In the genomic region with DNA sequence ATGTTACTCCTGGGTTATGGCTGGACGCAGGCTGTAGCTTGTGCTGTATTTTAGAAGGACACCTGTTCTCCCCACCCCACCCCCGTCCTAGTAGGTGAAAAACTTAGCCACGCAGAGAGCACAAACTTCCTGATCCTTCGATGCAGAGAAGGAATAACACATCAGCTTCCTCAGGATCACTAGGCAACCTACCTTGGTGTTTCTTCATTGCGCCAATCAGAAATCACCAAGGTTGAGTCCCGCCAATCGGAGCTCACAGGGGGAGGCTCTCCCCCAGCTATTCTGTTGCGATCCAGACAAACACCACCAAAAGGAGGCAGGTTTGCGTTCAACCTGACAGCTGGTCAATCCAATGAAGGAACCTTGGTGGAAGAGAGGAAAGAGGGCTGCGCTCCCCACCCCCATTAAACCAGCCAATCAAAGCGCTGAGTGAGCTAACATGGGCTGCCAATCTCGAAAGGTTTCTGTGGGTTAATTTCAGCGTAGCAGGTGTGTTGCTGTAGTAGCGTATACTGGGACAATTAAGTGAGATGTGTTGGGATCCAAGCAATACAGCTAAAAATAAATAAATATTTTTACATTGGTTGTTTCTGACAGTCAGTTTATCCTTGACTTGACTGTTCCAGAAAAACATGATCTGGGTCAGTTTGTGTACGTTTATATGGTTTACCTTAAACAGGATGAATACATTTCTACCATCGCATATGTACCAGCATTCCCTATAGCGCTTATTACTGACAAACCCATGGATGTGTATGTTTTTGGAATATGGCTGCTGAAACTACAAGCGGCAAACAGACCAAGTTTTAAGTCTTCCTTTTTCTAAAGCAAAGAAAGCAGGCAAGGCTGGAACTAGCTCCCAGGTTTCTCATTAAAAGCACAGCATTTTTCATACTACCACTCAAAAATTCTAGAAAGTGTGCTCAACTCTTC, we compare ENCODE assay signal across 8 cellular contexts. TPM values are rescaled to one million over a fixed set of nuclear protein-coding genes. Genes with fewer than 3 reads are reported as not detected.
DNase-seq lines count a peak whose midpoint lies in the region; ATAC-seq and TF ChIP-seq lines count a peak whose summit lies in the region.

A gene (minus strand): TSS at position 160 of the 933 bp plus-strand sequence. CDS start 2,316 bp downstream, outside the sequence.

- H3K4me2 ChIP-seq in OCI-LY7 (ENCODE audit: low read length) = peak within 1 kb of the TSS; percentile 92

- BruUV-seq in Calu3 (replicated peaks; lab: Mats Ljungman, UMichigan) (no TSS peak), OCI-LY7 (replicated peaks; lab: Mats Ljungman, UMichigan) (no TSS peak)

- TF ChIP-seq CTCF in Calu3 (IDR thresholded peaks at IDR 0.05; ENCODE audit: unreplicated experiment) = no peak
- no peak for TF ChIP-seq CTCF in OCI-LY7 (conservative IDR thresholded peaks at IDR 0.05; ENCODE audit: low read length)
- TF ChIP-seq CTCF in epithelial cell of esophagus (IDR thresholded peaks at IDR 0.05; ENCODE audit: insufficient read depth, low read depth, low read length, missing control alignments) = peak; percentile 34

- no peaks in the 10 kb centered on the region for H3K9me3 Mint-ChIP-seq in Calu3 (ENCODE audit: low read depth, unreplicated experiment)

- peaks cover 19% of the 10 kb centered on the region for H3K4me1 ChIP-seq in OCI-LY7 (ENCODE audit: insufficient read depth, low read length, poor library complexity, severe bottlenecking)
- peaks cover 10% of the 10 kb centered on the region for H3K4me1 ChIP-seq in mononuclear cell (ENCODE audit: insufficient read depth, low read length)

- CTCF ChIA-PET in Calu3 (lab: Charles Lee) (interaction anchor here (0.5 to 2.2 kb wide), 15 partner anchors 10 to 284 kb away, joined by 3 to 19 read pairs (median 3); a partner anchor contains a TSS), OCI-LY7 (lab: Charles Lee; ENCODE audit: unreplicated experiment) (interaction anchor here (0.5 to 0.6 kb wide), 3 partner anchors 41 to 274 kb away, joined by 3 read pairs; no protein-coding TSS in a partner anchor)

- POLR2A ChIA-PET in OCI-LY7 (lab: Charles Lee) = interaction anchor here (0.5 to 1.9 kb wide), 22 partner anchors 7 to 459 kb away, joined by 3 to 18 read pairs (median 3); a partner anchor contains a TSS

- H3K4me1 Mint-ChIP-seq in Calu3 (ENCODE audit: low read depth, unreplicated experiment) = peaks cover 12% of the 10 kb centered on the region

- peak within 1 kb of the TSS; percentile 27 for H3K27ac ChIP-seq in OCI-LY7 (ENCODE audit: low read depth, low read length, poor library complexity, severe bottlenecking)

- no peaks in the 10 kb centered on the region for H3K27me3 ChIP-seq in mononuclear cell (ENCODE audit: insufficient read depth, low read length)

- intact Hi-C loops in Calu3 (cut with micrococcal nuclease; ENCODE audit: unreplicated experiment) = loop anchor here (2.0 to 10.0 kb wide), 3 partner anchors 28 to 132 kb away; a partner anchor contains a TSS
- intact Hi-C loops in OCI-LY7 (cut with micrococcal nuclease; ENCODE audit: unreplicated experiment) = loop anchor here (2.0 kb wide), 1 partner anchor 136 kb away; no protein-coding TSS in a partner anchor

- peaks cover 29% of the 10 kb centered on the region for H3K79me2 ChIP-seq in OCI-LY7 (ENCODE audit: insufficient read depth, low read depth, low read length)

- peak; percentile 95 for ATAC-seq in GM21526 (IDR thresholded peaks at IDR 0.05; ENCODE audit: low FRiP score, unreplicated experiment)

- H2AFZ ChIP-seq in OCI-LY7 (ENCODE audit: low read length) = peak within 1 kb of the TSS; percentile 94

- H3K27me3 Mint-ChIP-seq in Calu3 (ENCODE audit: unreplicated experiment) = no peaks in the 10 kb centered on the region

- H3K27ac Mint-ChIP-seq in Calu3 (ENCODE audit: unreplicated experiment) = peak within 1 kb of the TSS; percentile 63

- no peaks in the 10 kb centered on the region for H3K9me2 ChIP-seq in OCI-LY7 (ENCODE audit: insufficient read depth, low read length)

- DNase-seq in Calu3 (peak; percentile 97), HuH-7.5 (ENCODE audit: low spot score) (peak; percentile 70), OCI-LY7 (ENCODE audit: low spot score) (peak; percentile 98), activated T-cell treated with anti-CD3 and anti-CD28 coated beads for 1 hour (ENCODE audit: low read depth) (peak; percentile 73), epithelial cell of esophagus (ENCODE audit: low read depth) (peak; percentile 100)
- peak; percentile 42 to 78 for DNase-seq in stimulated activated CD8-positive, alpha-beta memory T cell treated with anti-CD3 and anti-CD28 coated beads, Interleukin-4, amount 100 ng/mL, for 1 hour (ENCODE audit: low read depth in 2 of 2, low spot score in 1 of 2)

- H3K4me3 ChIP-seq in OCI-LY7 (ENCODE audit: low read depth, low read length, poor library complexity, severe bottlenecking) (peak within 1 kb of the TSS; percentile 81), epithelial cell of esophagus (ENCODE audit: low read length) (peak within 1 kb of the TSS; percentile 87), mononuclear cell (ENCODE audit: low read length) (peak within 1 kb of the TSS; percentile 75)

- peaks cover 50% of the 10 kb centered on the region for H3K36me3 Mint-ChIP-seq in Calu3 (ENCODE audit: insufficient read depth, unreplicated experiment)

- no peaks in the 10 kb centered on the region for H4K20me1 ChIP-seq in OCI-LY7 (ENCODE audit: insufficient read depth, low read length)

- H3K9me3 ChIP-seq in OCI-LY7 (ENCODE audit: low read length) (no peaks in the 10 kb centered on the region), mononuclear cell (ENCODE audit: low read depth, low read length) (no peaks in the 10 kb centered on the region)

- H3K4me3 Mint-ChIP-seq in Calu3 (ENCODE audit: low read depth, unreplicated experiment) = peak within 1 kb of the TSS; percentile 74

- peaks cover 25% of the 10 kb centered on the region for H3K36me3 ChIP-seq in OCI-LY7 (ENCODE audit: insufficient read depth, low read length)

RNA-seq across cellular contexts. Expression of the gene that starts here (rescaled TPM):
- 64.7 and 71.6 TPM in 2 replicates for total RNA-seq in Calu3 (2022)
- total RNA-seq in OCI-LY7 (2014; rRNA removed; shearing (Covaris generic)) = 6.2 and 13.2 TPM in 2 replicates
- total RNA-seq in OCI-LY7 (2022) = 28.4 and 29.0 TPM in 2 replicates
- 1.4 TPM for total RNA-seq in mononuclear cell

Comparison
In these comparisons a context has a peak if more than half of its experiments do, and no peak if none do; other contexts are left out.
1. Peak in every context shown above with its lines: DNase-seq, ATAC-seq, H3K4me3 ChIP-seq and H3K27ac ChIP-seq.